In genomic region chrX:71909956-71910355, GRCh38 we compare ENCODE assay signal across 10 cellular contexts. TPM values are rescaled to one million over a fixed set of nuclear protein-coding genes. Genes with fewer than 3 reads are reported as not detected.
A peak's percentile ranks its signal among the peaks of the same experiment; 100 is the strongest.
DNase-seq lines count a peak whose midpoint lies in the region; ATAC-seq and TF ChIP-seq lines count a peak whose summit lies in the region.
"Had no signal": no experiment of that assay in that cellular context is flagged by ENCODE, and none has a peak within 500 bp of the region (broad histone marks: within the 10 kb centered on the region; RNA-seq: fewer than 3 reads in every experiment).

No MANE protein-coding gene starts in this region.

- no peak overlapping the region for H3K4me3 ChIP-seq in CD8-positive, alpha-beta T cell (ENCODE audit: low read depth, low read length)
- H3K4me3 ChIP-seq in HUES64 (ENCODE audit: low read length) (peak overlapping the region; percentile 79), fibroblast of mammary gland (ENCODE audit: control insufficient read depth, low read depth, low read length) (peak overlapping the region; percentile 48), neural progenitor cell (peak overlapping the region; percentile 73)

- H4K20me1 ChIP-seq in neural progenitor cell (ENCODE audit: low read depth): peaks cover 3% of the 10 kb centered on the region

- no peaks in the 10 kb centered on the region for H3K4me1 ChIP-seq in CD8-positive, alpha-beta T cell (ENCODE audit: insufficient read depth, low read length)
- H3K4me1 ChIP-seq in HUES64 (ENCODE audit: insufficient read depth, low read length) (no peaks in the 10 kb centered on the region), neural progenitor cell (no peaks in the 10 kb centered on the region)

- peaks cover 2% of the 10 kb centered on the region for H3K4me1 Mint-ChIP-seq in CD8-positive, alpha-beta T cell (ENCODE audit: low read depth)
- H3K4me1 Mint-ChIP-seq in neural progenitor cell: peaks cover 12% of the 10 kb centered on the region

- no peaks in the 10 kb centered on the region for H3K9me3 Mint-ChIP-seq in CD8-positive, alpha-beta T cell
- peaks cover 6% of the 10 kb centered on the region for H3K9me3 Mint-ChIP-seq in neural progenitor cell

- no peaks in the 10 kb centered on the region for H3K36me3 ChIP-seq in CD8-positive, alpha-beta T cell (ENCODE audit: insufficient read depth, low read length)
- no peaks in the 10 kb centered on the region for H3K36me3 ChIP-seq in HUES64 (ENCODE audit: insufficient read depth, low read length)
- H3K36me3 ChIP-seq in neural progenitor cell: no peaks in the 10 kb centered on the region
- H3K36me3 ChIP-seq: SJSA1 had no signal

- POLR2A ChIA-PET in CD8-positive, alpha-beta T cell (lab: Charles Lee): no interaction called here

- no peak overlapping the region for H3K27ac Mint-ChIP-seq in CD8-positive, alpha-beta T cell
- H3K27ac Mint-ChIP-seq in neural progenitor cell: no peak overlapping the region

- no peak overlapping the region for H3K27ac ChIP-seq in CD8-positive, alpha-beta T cell (ENCODE audit: low read depth, low read length)
- H3K27ac ChIP-seq in HUES64 (ENCODE audit: low read depth, low read length) (peak overlapping the region; percentile 50; the same call in 1 of the 2 replicates), neural progenitor cell (no peak overlapping the region)
- H3K27ac ChIP-seq: SJSA1 had no signal

- no peaks in the 10 kb centered on the region for H3K79me2 ChIP-seq in neural progenitor cell (ENCODE audit: low read depth)

- peaks cover 39% of the 10 kb centered on the region for H3K27me3 Mint-ChIP-seq in CD8-positive, alpha-beta T cell (ENCODE audit: low read depth)
- H3K27me3 Mint-ChIP-seq in neural progenitor cell (ENCODE audit: insufficient read depth, low read depth): no peaks in the 10 kb centered on the region

- H3K4me3 Mint-ChIP-seq in CD8-positive, alpha-beta T cell: peak overlapping the region; percentile 26
- H3K4me3 Mint-ChIP-seq in neural progenitor cell: peak overlapping the region; percentile 89

- DNase-seq in CD8-positive, alpha-beta T cell: no peak
- DNase-seq in fibroblast of mammary gland (ENCODE audit: low read depth): peak; percentile 23
- DNase-seq in neural progenitor cell (ENCODE audit: low spot score): peak; percentile 76
- no peak for DNase-seq in CD1c-positive myeloid dendritic cell (ENCODE audit: extremely low spot score)
- no peak for DNase-seq in middle frontal gyrus (ENCODE audit: extremely low spot score, low spot score)
- DNase-seq in activated CD4-positive, alpha-beta T cell treated with anti-CD3 and anti-CD28 coated beads for 48 hours: no peak
- no peak for DNase-seq in 8988T
- DNase-seq: stimulated activated CD4-positive, alpha-beta T cell treated with anti-CD3 and anti-CD28 coated beads, Interleukin-1b, Interleukin-23, amount 100 ng/mL, for 48 hours had no signal

- WGBS in HUES64: 8% methylated on average over 7 of the region's 8 CpGs

- H3K4me2 ChIP-seq in neural progenitor cell: peak overlapping the region; percentile 76

- no peak for TF ChIP-seq CTCF in CD8-positive, alpha-beta T cell (IDR thresholded peaks at IDR 0.05)
- TF ChIP-seq CTCF in fibroblast of mammary gland (conservative IDR thresholded peaks at IDR 0.05; ENCODE audit: control insufficient read depth, insufficient read depth, low read depth, low read length) (peak; percentile 44), neural progenitor cell (IDR thresholded peaks at IDR 0.05) (peak; percentile 56)

- intact Hi-C loops in CD8-positive, alpha-beta T cell (cut with DNase I, micrococcal nuclease): no loop called here

- H3F3A ChIP-seq in neural progenitor cell (ENCODE audit: low read depth): peaks cover 3% of the 10 kb centered on the region

- CTCF ChIA-PET in CD8-positive, alpha-beta T cell (lab: Charles Lee): no interaction called here

- ATAC-seq in CD8-positive, alpha-beta T cell: no peak

- no peaks in the 10 kb centered on the region for H3K9me3 ChIP-seq in CD8-positive, alpha-beta T cell (ENCODE audit: low read length)
- no peaks in the 10 kb centered on the region for H3K9me3 ChIP-seq in HUES64 (ENCODE audit: insufficient read depth, low read depth, low read length)
- H3K9me3 ChIP-seq in neural progenitor cell (ENCODE audit: low read depth): no peaks in the 10 kb centered on the region
- H3K9me3 ChIP-seq: SJSA1 had no signal

- no peaks in the 10 kb centered on the region for H3K36me3 Mint-ChIP-seq in CD8-positive, alpha-beta T cell
- no peaks in the 10 kb centered on the region for H3K36me3 Mint-ChIP-seq in neural progenitor cell

- H3K9ac ChIP-seq in HUES64 (ENCODE audit: low read depth, low read length) (peak overlapping the region; percentile 52; the same call in 1 of the 2 replicates), neural progenitor cell (no peak overlapping the region)

- peaks cover 10% of the 10 kb centered on the region for H3K27me3 ChIP-seq in CD8-positive, alpha-beta T cell (ENCODE audit: insufficient read depth, low read length)
- H3K27me3 ChIP-seq in HUES64 (ENCODE audit: insufficient read depth, low read length) (no peaks in the 10 kb centered on the region), neural progenitor cell (no peaks in the 10 kb centered on the region)

- H2AFZ ChIP-seq in neural progenitor cell (replicated peaks): no peak overlapping the region

RNA-seq across cellular contexts. Expression of gene NHSL2, which starts 0.7 kb away (rescaled TPM):
- total RNA-seq in CD8-positive, alpha-beta T cell: 1 to 10 TPM in 1 of 2 experiments, under 1 TPM in 1; 0.60 to 1.2 TPM
- 4.6 TPM for polyA plus RNA-seq in HUES64 (2013, experiment 1 of 2)
- 6.0 TPM for polyA plus RNA-seq in HUES64 (2013, experiment 2 of 2)
- total RNA-seq in neural progenitor cell (ENCODE audit: low replicate concordance): 3.9 and 4.0 TPM in 2 replicates

Comparison
In these comparisons a context has a peak if more than half of its experiments do, and no peak if none do; other contexts are left out.
1. DNase-seq: peak in fibroblast of mammary gland (single experiment) and neural progenitor cell (single experiment); none in CD8-positive, alpha-beta T cell (0 of 7), CD1c-positive myeloid dendritic cell (single experiment), middle frontal gyrus (single experiment), activated CD4-positive, alpha-beta T cell treated with anti-CD3 and anti-CD28 coated beads for 48 hours (single experiment) and 8988T (single experiment).